ENCODE assay signal across 11 cellular contexts in genomic region chr2:99085400-99085799, GRCh38. TPM values are rescaled to one million over a fixed set of nuclear protein-coding genes. Genes with fewer than 3 reads are reported as not detected.
DNase-seq lines count a peak whose midpoint lies in the region; ATAC-seq and TF ChIP-seq lines count a peak whose summit lies in the region.
"Had no signal": no experiment of that assay in that cellular context is flagged by ENCODE, and none has a peak within 500 bp of the region (broad histone marks: within the 10 kb centered on the region; RNA-seq: fewer than 3 reads in every experiment).

No MANE protein-coding gene starts in this region.

- H3K9me3 ChIP-seq in heart right ventricle (no peaks in the 10 kb centered on the region), colonic mucosa (no peaks in the 10 kb centered on the region), upper lobe of right lung (no peaks in the 10 kb centered on the region)

- peaks cover 0 to 32% (median 22%) of the 10 kb centered on the region in 7 donors for H3K27me3 ChIP-seq in heart right ventricle
- H3K27me3 ChIP-seq in colonic mucosa, result no peaks in the 10 kb centered on the region
- peaks cover 7% of the 10 kb centered on the region for H3K27me3 ChIP-seq in upper lobe of right lung

- H3K27ac ChIP-seq in heart right ventricle (no peak overlapping the region), colonic mucosa (no peak overlapping the region), upper lobe of right lung (no peak overlapping the region)
- H3K27ac ChIP-seq: stomach had no signal

- ATAC-seq in heart right ventricle (no peak), Right ventricle myocardium superior (ENCODE audit: poor library complexity) (no peak), upper lobe of right lung (no peak), GM21786 (IDR thresholded peaks at IDR 0.05; ENCODE audit: unreplicated experiment) (no peak)
- no peak for ATAC-seq in stimulated activated effector memory CD8-positive, alpha-beta T cell treated with anti-CD3 and anti-CD28 coated beads, Interleukin-12 subunit alpha, Interleukin-12 subunit beta, amount 100 ng/mL, for 72 hours

- no peaks in the 10 kb centered on the region for H3K4me1 ChIP-seq in heart right ventricle
- no peaks in the 10 kb centered on the region for H3K4me1 ChIP-seq in colonic mucosa
- no peaks in the 10 kb centered on the region for H3K4me1 ChIP-seq in upper lobe of right lung
- H3K4me1 ChIP-seq: stomach had no signal

- DNase-seq in heart right ventricle, result no peak
- DNase-seq in Right ventricle myocardium superior, result no peak
- DNase-seq in NCI-H69 (lab: John Stamatoyannopoulos, UW), result peak; percentile 4
- no peak for DNase-seq in colonic mucosa
- no peak for DNase-seq in upper lobe of right lung
- DNase-seq in DMS153 (lab: John Stamatoyannopoulos, UW), result no peak
- DNase-seq in stimulated activated effector memory CD8-positive, alpha-beta T cell treated with anti-CD3 and anti-CD28 coated beads, Interleukin-12 subunit alpha, Interleukin-12 subunit beta, amount 100 ng/mL, for 72 hours (ENCODE audit: low spot score in 2 of 2), result no peak
- DNase-seq: stomach had no signal

- TF ChIP-seq CTCF in heart right ventricle (IDR thresholded peaks at IDR 0.05), result peak in 5 of 9 donors; percentile 19 to 31 (median 22)
- TF ChIP-seq CTCF in colonic mucosa (IDR thresholded peaks at IDR 0.05), result peak; percentile 25
- peak; percentile 24 for TF ChIP-seq CTCF in upper lobe of right lung (IDR thresholded peaks at IDR 0.05)

- peaks cover 6% of the 10 kb centered on the region for H3K4me1 Mint-ChIP-seq in stimulated activated effector memory CD8-positive, alpha-beta T cell treated with anti-CD3 and anti-CD28 coated beads, Interleukin-12 subunit alpha, Interleukin-12 subunit beta, amount 100 ng/mL, for 72 hours
- H3K4me1 Mint-ChIP-seq: nephron had no signal

- H3K4me3 Mint-ChIP-seq in stimulated activated effector memory CD8-positive, alpha-beta T cell treated with anti-CD3 and anti-CD28 coated beads, Interleukin-12 subunit alpha, Interleukin-12 subunit beta, amount 100 ng/mL, for 72 hours, result no peak overlapping the region
- H3K4me3 Mint-ChIP-seq: nephron; T-helper 1 cell treated with Interleukin-12 subunit alpha and Interleukin-12 subunit beta and Interleukin-4 antibody, amounts not matched to agents 30 μg/mL and 1 μg/mL, for 36 hours had no signal

- no peaks in the 10 kb centered on the region for H3K9me3 Mint-ChIP-seq in stimulated activated effector memory CD8-positive, alpha-beta T cell treated with anti-CD3 and anti-CD28 coated beads, Interleukin-12 subunit alpha, Interleukin-12 subunit beta, amount 100 ng/mL, for 72 hours
- H3K9me3 Mint-ChIP-seq: nephron; T-helper 1 cell treated with Interleukin-12 subunit alpha and Interleukin-12 subunit beta and Interleukin-4 antibody, amounts not matched to agents 30 μg/mL and 1 μg/mL, for 36 hours had no signal

- H3K4me3 ChIP-seq in heart right ventricle (no peak overlapping the region), colonic mucosa (no peak overlapping the region), upper lobe of right lung (no peak overlapping the region)
- H3K4me3 ChIP-seq: stomach had no signal

- intact Hi-C loops in heart right ventricle (cut with DNase I) (no loop called here), Right ventricle myocardium superior (cut with DNase I) (no loop called here), colonic mucosa (cut with DNase I) (no loop called here), upper lobe of right lung (cut with DNase I) (no loop called here)

- 73 to 79% methylated on average over 2 of the region's 2 CpGs for WGBS in heart right ventricle, 2 donors

- H3K27ac Mint-ChIP-seq in stimulated activated effector memory CD8-positive, alpha-beta T cell treated with anti-CD3 and anti-CD28 coated beads, Interleukin-12 subunit alpha, Interleukin-12 subunit beta, amount 100 ng/mL, for 72 hours, result no peak overlapping the region
- H3K27ac Mint-ChIP-seq: nephron; T-helper 1 cell treated with Interleukin-12 subunit alpha and Interleukin-12 subunit beta and Interleukin-4 antibody, amounts not matched to agents 30 μg/mL and 1 μg/mL, for 36 hours had no signal

- H3K36me3 Mint-ChIP-seq in stimulated activated effector memory CD8-positive, alpha-beta T cell treated with anti-CD3 and anti-CD28 coated beads, Interleukin-12 subunit alpha, Interleukin-12 subunit beta, amount 100 ng/mL, for 72 hours, result no peaks in the 10 kb centered on the region

- H3K36me3 ChIP-seq in heart right ventricle (no peaks in the 10 kb centered on the region), colonic mucosa (no peaks in the 10 kb centered on the region), upper lobe of right lung (no peaks in the 10 kb centered on the region)
- H3K36me3 ChIP-seq: stomach had no signal

- no peak overlapping the region for H3K9ac ChIP-seq in colonic mucosa (ENCODE audit: low read depth in 2 of 2, low read length in 2 of 2)

RNA-seq across cellular contexts. Expression of gene C2orf15, which starts 56.1 kb away (rescaled TPM):
- total RNA-seq in heart right ventricle, result under 1 TPM in 3 of 10 donors, not detected in 7; 0.23 to 0.30 (median 0.28) TPM
- under 1 TPM in 1 of 2 donors, not detected in 1; 0.03 TPM for polyA plus RNA-seq in heart right ventricle
- total RNA-seq in Right ventricle myocardium superior, result 0.22 TPM
- total RNA-seq in colonic mucosa, result 1 to 10 TPM; 3.1 to 3.6 TPM
- total RNA-seq in upper lobe of right lung, result 1.1 TPM
